In genomic region chr4:108018038-108018883, GRCh38 we compare ENCODE assay signal across 9 cellular contexts. TPM values are rescaled to one million over a fixed set of nuclear protein-coding genes. Genes with fewer than 3 reads are reported as not detected.
DNase-seq lines count a peak whose midpoint lies in the region; ATAC-seq and TF ChIP-seq lines count a peak whose summit lies in the region.
"Had no signal": no experiment of that assay in that cellular context is flagged by ENCODE, and none has a peak within 500 bp of the region (broad histone marks: within the 10 kb centered on the region; RNA-seq: fewer than 3 reads in every experiment).

No MANE protein-coding gene starts in this region.

- H3K36me3 ChIP-seq in IMR-90 (ENCODE audit: control insufficient read depth, insufficient read depth, low read length), result peaks cover 5% of the 10 kb centered on the region; the same call in 1 of the 2 replicates
- H3K36me3 ChIP-seq in testis (ENCODE audit: low read depth, missing control alignments), result no peaks in the 10 kb centered on the region

- H3K14ac ChIP-seq in IMR-90 (replicated peaks; ENCODE audit: low read depth, low read length), result no peak overlapping the region

- no peak overlapping the region for H3K9ac ChIP-seq in IMR-90 (ENCODE audit: low read depth, low read length)

- no peaks in the 10 kb centered on the region for H3K9me3 Mint-ChIP-seq in Calu3 (ENCODE audit: low read depth, unreplicated experiment)

- no peaks in the 10 kb centered on the region for H3K4me1 ChIP-seq in IMR-90 (ENCODE audit: control insufficient read depth, insufficient read depth, low read length)
- H3K4me1 ChIP-seq in testis, result no peaks in the 10 kb centered on the region

- ATAC-seq in GM21367 (IDR thresholded peaks at IDR 0.05; ENCODE audit: unreplicated experiment) (peak; percentile 72), IMR-90 (ENCODE audit: low read depth) (peak; percentile 93)

- H3K27ac ChIP-seq in IMR-90 (ENCODE audit: insufficient read depth, low read length) (no peak overlapping the region), testis (no peak overlapping the region)
- H3K27ac ChIP-seq: epithelial cell of prostate had no signal

- no peak overlapping the region for H2BK15ac ChIP-seq in IMR-90 (ENCODE audit: low read depth, low read length)

- H3K4me2 ChIP-seq in IMR-90 (ENCODE audit: low read depth, low read length), result no peak overlapping the region

- CTCF ChIA-PET in Calu3 (lab: Charles Lee), result interaction anchor here (0.7 to 0.9 kb wide), 4 partner anchors 14 to 1278 kb away, joined by 3 to 8 read pairs (median 5); no protein-coding TSS in a partner anchor
- CTCF ChIA-PET in IMR-90 (lab: Yijun Ruan, JAX), result interaction anchor here (0.6 to 2.5 kb wide), 14 partner anchors 8 to 847 kb away, joined by 3 to 16 read pairs (median 4); no protein-coding TSS in a partner anchor

- H4K8ac ChIP-seq in IMR-90 (ENCODE audit: low read depth in 2 of 2, low read length in 2 of 2), result no peak overlapping the region

- H3K36me3 Mint-ChIP-seq in Calu3 (ENCODE audit: insufficient read depth, unreplicated experiment), result peaks cover 11% of the 10 kb centered on the region

- no peaks in the 10 kb centered on the region for H3K9me1 ChIP-seq in IMR-90 (ENCODE audit: insufficient read depth, low read length)

- H2AK9ac ChIP-seq in IMR-90 (replicated peaks; ENCODE audit: low read depth, low read length, poor library complexity), result no peak overlapping the region

- intact Hi-C loops in Calu3 (cut with micrococcal nuclease; ENCODE audit: unreplicated experiment) (loop anchor here (1.0 to 5.0 kb wide), 2 partner anchors 475 to 554 kb away; no protein-coding TSS in a partner anchor), IMR-90 (cut with micrococcal nuclease) (loop anchor here (1.0 to 5.0 kb wide), 4 partner anchors 475 to 1389 kb away; no protein-coding TSS in a partner anchor), testis (cut with DNase I; ENCODE audit: low total_unique reads) (no loop called here)

- H3K4me3 ChIP-seq in IMR-90 (ENCODE audit: insufficient read depth, low read depth, low read length), result no peak overlapping the region
- H3K4me3 ChIP-seq in fibroblast of villous mesenchyme (ENCODE audit: low read depth, low read length), result no peak overlapping the region
- H3K4me3 ChIP-seq in testis, result no peak overlapping the region

- peak overlapping the region; percentile 8; the same call in 1 of the 2 replicates for H2AK5ac ChIP-seq in IMR-90 (ENCODE audit: low read depth, low read length)

- POLR2A ChIA-PET in IMR-90 (lab: Charles Lee; ENCODE audit: unreplicated experiment), result interaction anchor here (0.6 kb wide), 1 partner anchor 588 kb away, joined by 3 read pairs; no protein-coding TSS in a partner anchor

- BruUV-seq in Calu3 (replicated peaks; lab: Mats Ljungman, UMichigan) (no TSS peak), IMR-90 (replicated peaks; lab: Mats Ljungman, UMichigan) (no TSS peak)

- peak; percentile 69 for DNase-seq in Calu3
- peak; percentile 77 for DNase-seq in IMR-90
- peak; percentile 74 for DNase-seq in RKO (ENCODE audit: low spot score)
- peak; percentile 65 to 74 for DNase-seq in activated T-helper 1 cell treated with anti-CD3 and anti-CD28 coated beads, Interleukin-2, amount 50 U/mL, for 16 hours (ENCODE audit: low read depth in 1 of 2, low spot score in 1 of 2)
- DNase-seq in fibroblast of villous mesenchyme (ENCODE audit: low read depth), result peak; percentile 82
- DNase-seq in nucleus accumbens (lab: John Stamatoyannopoulos, UW), result peak in 52 of 56 donors; percentile 3 to 91 (median 50)
- peak; percentile 91 for DNase-seq in testis

- dilution Hi-C loops in IMR-90 (cut with HindIII; ENCODE audit: low sequenced_read_pairs, unreplicated experiment), result no loop called here

- no peak overlapping the region for H3K56ac ChIP-seq in IMR-90 (ENCODE audit: extremely low read depth, insufficient read depth, low read length)

- TF ChIP-seq POLR2A in IMR-90 (IDR thresholded peaks at IDR 0.05; ENCODE audit: low read depth, low read length), result no peak
- TF ChIP-seq POLR2A in testis (IDR thresholded peaks at IDR 0.05), result no peak

- peak; percentile 87 for TF ChIP-seq RAD21 in IMR-90 (IDR thresholded peaks at IDR 0.05; ENCODE audit: low read length)

- no peak overlapping the region for H3K27ac Mint-ChIP-seq in Calu3 (ENCODE audit: unreplicated experiment)

- WGBS in IMR-90 (ENCODE audit: extremely low coverage in 2 of 2, insufficient read length in 1 of 2), 2 experiments, result no CpG with 5 or more reads among the region's 8 CpGs
- 43 to 45% methylated on average over 8 of the region's 8 CpGs for WGBS in testis, 2 donors

- no peak overlapping the region for H2BK5ac ChIP-seq in IMR-90 (ENCODE audit: low read depth, low read length, poor library complexity, severe bottlenecking)

- no peaks in the 10 kb centered on the region for H3K4me1 Mint-ChIP-seq in Calu3 (ENCODE audit: low read depth, unreplicated experiment)

- in situ Hi-C loops in IMR-90 (cut with MboI; ENCODE audit: low sequenced_read_pairs), result loop anchor here (5.0 kb wide), 1 partner anchor 559 kb away; no protein-coding TSS in a partner anchor

- H2AFZ ChIP-seq in IMR-90 (replicated peaks; ENCODE audit: low read length, poor library complexity), result no peak overlapping the region

- H4K20me1 ChIP-seq in IMR-90 (ENCODE audit: insufficient read depth, low read length), result no peaks in the 10 kb centered on the region

- H3K79me1 ChIP-seq in IMR-90 (ENCODE audit: low read depth in 1 of 2, low read length in 2 of 2), result no peaks in the 10 kb centered on the region

- no peak overlapping the region for H4K91ac ChIP-seq in IMR-90 (ENCODE audit: insufficient read depth, low read depth, low read length)

- no peak overlapping the region for H3K4ac ChIP-seq in IMR-90 (ENCODE audit: low read depth, low read length)

- no peaks in the 10 kb centered on the region for H3K9me3 ChIP-seq in IMR-90 (ENCODE audit: control insufficient read depth, insufficient read depth, low read length)
- H3K9me3 ChIP-seq in testis, result no peaks in the 10 kb centered on the region

- no peak overlapping the region for H2BK120ac ChIP-seq in IMR-90 (ENCODE audit: low read depth, low read length)

- H3K23ac ChIP-seq in IMR-90 (ENCODE audit: low read depth, low read length), result no peak overlapping the region

- H3K4me3 Mint-ChIP-seq in Calu3 (ENCODE audit: low read depth, unreplicated experiment), result no peak overlapping the region

- no peaks in the 10 kb centered on the region for H3K27me3 Mint-ChIP-seq in Calu3 (ENCODE audit: unreplicated experiment)

- H3K27me3 ChIP-seq in IMR-90 (ENCODE audit: control insufficient read depth, insufficient read depth, low read length) (no peaks in the 10 kb centered on the region), testis (no peaks in the 10 kb centered on the region)

- H2BK20ac ChIP-seq in IMR-90 (ENCODE audit: low read depth, low read length), result peak overlapping the region; percentile 60; the same call in 1 of the 2 replicates

- no peak overlapping the region for H4K5ac ChIP-seq in IMR-90 (ENCODE audit: low read depth, low read length)

- peak; percentile 54 for TF ChIP-seq CTCF in Calu3 (IDR thresholded peaks at IDR 0.05; ENCODE audit: unreplicated experiment)
- TF ChIP-seq CTCF in IMR-90 (conservative IDR thresholded peaks at IDR 0.05; ENCODE audit: low read depth, low read length), result peak; percentile 84
- peak; percentile 90 for TF ChIP-seq CTCF in fibroblast of villous mesenchyme (IDR thresholded peaks at IDR 0.05; ENCODE audit: insufficient read depth, low read depth, low read length)
- TF ChIP-seq CTCF in testis (IDR thresholded peaks at IDR 0.05), result peak; percentile 28 to 88 (median 77)

- H3K18ac ChIP-seq in IMR-90 (ENCODE audit: low read depth, low read length), result no peak overlapping the region

TF ChIP-seq in IMR-90, 13 proteins besides CTCF, POLR2A, EP300 and RAD21:
- no peak for TF ChIP-seq CEBPB (IDR thresholded peaks at IDR 0.05; ENCODE audit: low read depth, low read length)
- TF ChIP-seq ELK1 (IDR thresholded peaks at IDR 0.05; ENCODE audit: borderline replicate concordance, low read depth, low read length), result no peak
- peak; percentile 80 for TF ChIP-seq SMC3 (IDR thresholded peaks at IDR 0.05; ENCODE audit: low read depth, low read length)
- no peak for TF ChIP-seq RFX5 (IDR thresholded peaks at IDR 0.05; ENCODE audit: low read depth, low read length)
- no peak for TF ChIP-seq MAZ (IDR thresholded peaks at IDR 0.05; ENCODE audit: borderline replicate concordance, low read depth, low read length)
- no peak for TF ChIP-seq RCOR1 (IDR thresholded peaks at IDR 0.05; ENCODE audit: insufficient replicate concordance, low read length)
- no peak for TF ChIP-seq MAFK (IDR thresholded peaks at IDR 0.05; ENCODE audit: low read depth, low read length)
- peak; percentile 34; the same call in 1 of the 2 replicates for TF ChIP-seq BHLHE40 (IDR thresholded peaks at IDR 0.05; ENCODE audit: low read depth, low read length)
- TF ChIP-seq USF2 (IDR thresholded peaks at IDR 0.05; ENCODE audit: low read depth, low read length), result no peak
- no peak for TF ChIP-seq MXI1 (IDR thresholded peaks at IDR 0.05; ENCODE audit: borderline replicate concordance, low read depth, low read length)
TF ChIP-seq in IMR-90: peak in this region for 2.

RNA-seq across cellular contexts. Expression of gene HADH, which starts 28.6 kb away (rescaled TPM):
- total RNA-seq in Calu3 (2022), result 45.1 and 47.9 TPM in 2 replicates
- total RNA-seq in IMR-90 (2012; rRNA removed), result 6.7 and 6.8 TPM in 2 replicates
- polyA plus RNA-seq in IMR-90 (2012; rRNA removed), result 21.1 and 22.6 TPM in 2 replicates
- 16.1 and 24.5 TPM in 2 replicates for polyA plus RNA-seq in IMR-90 (2012; cell fraction: cytosol; rRNA removed)
- polyA plus RNA-seq in IMR-90 (2012; cell fraction: nucleus; rRNA removed; ENCODE audit: low replicate concordance), result 13.3 and 33.5 TPM in 2 replicates
- 9.3 and 11.2 TPM in 2 replicates for total RNA-seq in fibroblast of villous mesenchyme
- 10 to 100 TPM; 65.6 to 71.2 TPM for total RNA-seq in testis
- 73.8 TPM for polyA plus RNA-seq in testis (ENCODE audit: insufficient read depth, low read depth, low replicate concordance)
